ENCODE assay signal across 10 cellular contexts in the genomic region with DNA sequence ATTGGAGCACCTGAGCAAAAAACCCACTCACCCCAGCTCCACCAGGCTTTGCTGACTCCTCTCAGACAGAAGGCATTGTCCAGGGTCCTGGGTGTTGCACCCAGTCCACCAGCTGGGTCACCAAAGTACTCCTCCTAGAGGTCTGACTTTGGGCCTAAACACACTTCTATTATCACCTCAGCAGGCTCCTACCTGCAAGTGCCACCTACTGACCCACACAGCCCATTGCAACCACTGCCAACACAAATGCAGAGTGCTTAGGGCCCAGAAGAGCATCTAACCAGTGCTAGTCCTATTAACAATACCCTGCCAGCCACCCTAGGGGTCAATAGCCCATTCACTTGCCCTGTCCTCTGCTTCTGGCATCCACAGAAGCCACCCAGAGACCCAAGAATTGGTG.
"Had no signal": no experiment of that assay in that cellular context is flagged by ENCODE, and none has a peak within 500 bp of the region (broad histone marks: within the 10 kb centered on the region; RNA-seq: fewer than 3 reads in every experiment).

No MANE protein-coding gene starts in this region.

- H3K27me3 Mint-ChIP-seq: activated B cell treated with CpG ODN at 0.5 μM for 24 hours had no signal

- H3K4me1 Mint-ChIP-seq: activated B cell treated with CpG ODN at 0.5 μM for 24 hours had no signal

- H3K9me3 Mint-ChIP-seq: activated B cell treated with CpG ODN at 0.5 μM for 24 hours; activated T-cell treated with anti-CD3 and anti-CD28 coated beads, Interleukin-2, amount 50 U/mL, for 72 hours had no signal

- DNase-seq: activated B cell treated with CpG ODN at 0.5 μM for 24 hours; activated CD4-positive, alpha-beta T cell treated with anti-CD3 and anti-CD28 coated beads, Interleukin-2, amount 50 U/mL, for 1 hour; activated gamma-delta T cell treated with Interleukin-2 at 50 U/mL for 16 hours; activated T-cell treated with anti-CD3 and anti-CD28 coated beads, Interleukin-2, amount 50 U/mL, for 72 hours; gastrocnemius medialis; heart right ventricle; left ventricle myocardium superior; stimulated activated CD4-positive, alpha-beta T cell treated with anti-CD3 and anti-CD28 coated beads, Interleukin-12 subunit alpha, Interleukin-12 subunit beta, amount 100 ng/mL, for 4 hours; stimulated activated naive CD8-positive, alpha-beta T cell treated with anti-CD3 and anti-CD28 coated beads, Interleukin-15, Interleukin-2, amounts not matched to agents 100 U/mL and 50 U/mL, for 24 hours; upper lobe of left lung had no signal

- ATAC-seq: activated T-cell treated with anti-CD3 and anti-CD28 coated beads, Interleukin-2, amount 50 U/mL, for 72 hours; gastrocnemius medialis; heart right ventricle; left ventricle myocardium superior; stimulated activated naive CD8-positive, alpha-beta T cell treated with anti-CD3 and anti-CD28 coated beads, Interleukin-15, Interleukin-2, amounts not matched to agents 100 U/mL and 50 U/mL, for 24 hours had no signal

- H3K27ac Mint-ChIP-seq: activated B cell treated with CpG ODN at 0.5 μM for 24 hours; activated T-cell treated with anti-CD3 and anti-CD28 coated beads, Interleukin-2, amount 50 U/mL, for 72 hours had no signal

- H3K4me3 Mint-ChIP-seq: activated B cell treated with CpG ODN at 0.5 μM for 24 hours; activated T-cell treated with anti-CD3 and anti-CD28 coated beads, Interleukin-2, amount 50 U/mL, for 72 hours had no signal
